In genomic region chr9:129070670-129071525, GRCh38 we compare ENCODE assay signal across 2 cellular contexts.
TF ChIP-seq lines count a peak whose summit lies in the region.

No MANE protein-coding gene starts in this region.

TF ChIP-seq in HEK293, 187 proteins besides CTCF, POLR2A, EP300 and RAD21:
- TF ChIP-seq ZNF26 (tag by site-specific recombination; IDR thresholded peaks at IDR 0.05) (no peak), SCRT2 (tag by site-specific recombination; IDR thresholded peaks at IDR 0.05) (peak; percentile 60), ZNF513 (tag by site-specific recombination; IDR thresholded peaks at IDR 0.05) (no peak), ZFHX2 (tag by site-specific recombination; conservative IDR thresholded peaks at IDR 0.05) (peak; percentile 28), ZNF214 (tag by site-specific recombination; IDR thresholded peaks at IDR 0.05; ENCODE audit: borderline replicate concordance) (no peak), KLF1 (tag by site-specific recombination; IDR thresholded peaks at IDR 0.05) (peak; percentile 83), EGR2 (tag by site-specific recombination; IDR thresholded peaks at IDR 0.05; ENCODE audit: low read depth) (peak; percentile 59), ZNF600 (tag by site-specific recombination; IDR thresholded peaks at IDR 0.05) (peak; percentile 28; the same call in 1 of the 2 replicates)
TF ChIP-seq in HEK293: peak in this region for 5.

TF ChIP-seq in K562, 482 proteins besides CTCF, POLR2A, EP300 and RAD21:
- TF ChIP-seq ZNF77 (CRISPR knock-in tag; IDR thresholded peaks at IDR 0.05) (no peak), ZFX (CRISPR knock-in tag; IDR thresholded peaks at IDR 0.05) (peak; percentile 40; the same call in 1 of the 2 replicates), POLR2G (IDR thresholded peaks at IDR 0.05; ENCODE audit: low read depth, low read length) (0 out of 2 replicates have a peak, but pooled peaks have one; percentile 38), PHF21A (IDR thresholded peaks at IDR 0.05; ENCODE audit: borderline replicate concordance, low read depth) (no peak)
